Comparison of ENCODE assay signal across 15 cellular contexts in the genomic region with DNA sequence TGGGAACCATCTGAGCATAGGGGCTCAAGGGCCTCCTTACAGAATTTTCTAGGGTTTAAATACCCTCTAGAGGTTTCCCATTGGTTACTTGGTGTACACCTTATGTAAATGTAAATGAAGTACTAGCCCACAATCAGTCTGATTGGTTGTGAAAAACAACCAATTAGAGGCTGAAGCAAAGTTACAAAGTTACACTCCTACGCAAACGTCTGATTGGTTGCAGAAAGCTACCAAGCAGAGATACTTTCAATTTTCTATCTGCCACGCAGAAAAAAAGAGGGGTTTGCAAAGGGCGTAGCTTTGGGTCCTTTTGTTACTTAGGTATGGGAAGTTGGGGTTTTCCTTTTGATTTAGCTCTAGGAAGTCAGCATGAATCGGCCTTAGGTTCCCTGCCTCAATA. TPM values are rescaled to one million over a fixed set of nuclear protein-coding genes. Genes with fewer than 3 reads are reported as not detected.
DNase-seq lines count a peak whose midpoint lies in the region; ATAC-seq and TF ChIP-seq lines count a peak whose summit lies in the region.
"Had no signal": no experiment of that assay in that cellular context is flagged by ENCODE, and none has a peak within 500 bp of the region (broad histone marks: within the 10 kb centered on the region; RNA-seq: fewer than 3 reads in every experiment).

No MANE protein-coding gene starts in this region.

- no peak for DNase-seq in breast epithelium (ENCODE audit: low spot score in 2 of 2)
- DNase-seq in MCF 10A (ENCODE audit: unreplicated experiment), result no peak
- DNase-seq in WTC11 (ENCODE audit: low spot score), result no peak
- peak; percentile 14 for DNase-seq in fibroblast of villous mesenchyme (ENCODE audit: low read depth)
- no peak for DNase-seq in stomach
- DNase-seq in NCI-H1105 (lab: John Stamatoyannopoulos, UW), result no peak
- DNase-seq: amniotic stem cell; heart left ventricle; Kasumi-1; left lung; NCI-H2107; stimulated activated CD4-positive, alpha-beta T cell treated with anti-CD3 and anti-CD28 coated beads, Interleukin-15, amount 100 ng/mL, for 24 hours had no signal

- H3K27me3 Mint-ChIP-seq in MCF 10A (ENCODE audit: insufficient read depth, unreplicated experiment) (no peaks in the 10 kb centered on the region), WTC11 (ENCODE audit: low read depth) (no peaks in the 10 kb centered on the region)

- CTCF ChIA-PET in MCF 10A (lab: Yijun Ruan, JAX), result interaction anchor here (3.8 to 6.7 kb wide), 2 partner anchors 65 to 71 kb away, joined by 22 to 226 read pairs; a partner anchor contains a TSS
- CTCF ChIA-PET in WTC11 (lab: Charles Lee), result interaction anchor here (0.7 kb wide), 1 partner anchor 162 kb away, joined by 4 read pairs; no protein-coding TSS in a partner anchor

- H3K9me3 Mint-ChIP-seq in MCF 10A (ENCODE audit: unreplicated experiment) (no peaks in the 10 kb centered on the region), WTC11 (no peaks in the 10 kb centered on the region)

- no TSS peak for BruUV-seq in MCF 10A (replicated peaks; lab: Mats Ljungman, UMichigan)

- TF ChIP-seq CTCF in breast epithelium (IDR thresholded peaks at IDR 0.05), result no peak
- TF ChIP-seq CTCF in MCF 10A (IDR thresholded peaks at IDR 0.05; ENCODE audit: unreplicated experiment), result no peak
- TF ChIP-seq CTCF in WTC11 (IDR thresholded peaks at IDR 0.05), result no peak
- no peak for TF ChIP-seq CTCF in fibroblast of villous mesenchyme (IDR thresholded peaks at IDR 0.05; ENCODE audit: insufficient read depth, low read depth, low read length)
- no peak for TF ChIP-seq CTCF in stomach (IDR thresholded peaks at IDR 0.05)

- H3K4me1 ChIP-seq in breast epithelium (no peaks in the 10 kb centered on the region), thymus (ENCODE audit: control insufficient read depth, insufficient read depth, low read length) (peaks cover 2% of the 10 kb centered on the region), stomach (peaks cover 21 to 36% (median 28%) of the 10 kb centered on the region in 4 donors)

- POLR2A ChIA-PET in MCF 10A (lab: Yijun Ruan, JAX) (interaction anchor here (0.6 to 7.9 kb wide), 4 partner anchors 20 to 70 kb away, joined by 3 to 248 read pairs (median 98); a partner anchor contains a TSS), WTC11 (lab: Charles Lee) (interaction anchor here (0.7 to 4.3 kb wide), 2 partner anchors 12 to 21 kb away, joined by 3 to 45 read pairs; a partner anchor contains a TSS)

- no peak overlapping the region for H3K27ac ChIP-seq in breast epithelium
- H3K27ac ChIP-seq in thymus (ENCODE audit: low read depth), result peak overlapping the region; percentile 13
- no peak overlapping the region for H3K27ac ChIP-seq in stomach
- H3K27ac ChIP-seq: left lung, neutrophil had no signal

- H3K4me3 ChIP-seq in breast epithelium (peak overlapping the region in 2 of 3 donors; percentile 20 to 33), fibroblast of villous mesenchyme (ENCODE audit: low read depth, low read length) (no peak overlapping the region), thymus (ENCODE audit: low read length) (no peak overlapping the region), stomach (no peak overlapping the region)
- H3K4me3 ChIP-seq: left lung had no signal

- H3K27ac Mint-ChIP-seq in MCF 10A (ENCODE audit: low read depth, unreplicated experiment), result no peak overlapping the region
- no peak overlapping the region for H3K27ac Mint-ChIP-seq in WTC11

- H3K9me3 ChIP-seq in breast epithelium (no peaks in the 10 kb centered on the region), thymus (ENCODE audit: control insufficient read depth) (no peaks in the 10 kb centered on the region), stomach (no peaks in the 10 kb centered on the region)
- H3K9me3 ChIP-seq: heart left ventricle, left lung, neutrophil had no signal

- H3K36me3 Mint-ChIP-seq in MCF 10A (ENCODE audit: insufficient read depth, unreplicated experiment) (no peaks in the 10 kb centered on the region), WTC11 (no peaks in the 10 kb centered on the region)

- H3K36me3 ChIP-seq in breast epithelium (no peaks in the 10 kb centered on the region), thymus (ENCODE audit: control insufficient read depth, insufficient read depth) (no peaks in the 10 kb centered on the region), stomach (no peaks in the 10 kb centered on the region)
- H3K36me3 ChIP-seq: heart left ventricle, left lung, neutrophil had no signal

- TF ChIP-seq EP300 in stomach (IDR thresholded peaks at IDR 0.05), result no peak

- intact Hi-C loops in breast epithelium (cut with DNase I; ENCODE audit: low total_unique reads) (no loop called here), MCF 10A (cut with micrococcal nuclease) (no loop called here), stomach (cut with DNase I; ENCODE audit: low total_unique reads) (no loop called here)

- ATAC-seq in WTC11 (no peak), GM21447 (IDR thresholded peaks at IDR 0.05; ENCODE audit: unreplicated experiment) (no peak)
- ATAC-seq: heart left ventricle, left lung had no signal

- H3K27me3 ChIP-seq in breast epithelium (no peaks in the 10 kb centered on the region), thymus (ENCODE audit: control insufficient read depth, insufficient read depth) (no peaks in the 10 kb centered on the region), stomach (no peaks in the 10 kb centered on the region)
- H3K27me3 ChIP-seq: heart left ventricle, left lung, neutrophil had no signal

- H3K4me1 Mint-ChIP-seq in MCF 10A (ENCODE audit: insufficient read depth, unreplicated experiment), result peaks cover 10% of the 10 kb centered on the region
- H3K4me1 Mint-ChIP-seq in WTC11, result peaks cover 14% of the 10 kb centered on the region

- H3K4me3 Mint-ChIP-seq in MCF 10A (ENCODE audit: unreplicated experiment) (no peak overlapping the region), WTC11 (no peak overlapping the region)

- TF ChIP-seq POLR2A in breast epithelium (IDR thresholded peaks at IDR 0.05) (no peak), stomach (IDR thresholded peaks at IDR 0.05) (no peak)

- WGBS in thymus, result 52% methylated on average over 5 of the region's 5 CpGs
- 58 to 72% (median 65%) methylated on average over 5 of the region's 5 CpGs for WGBS in stomach, 5 donors

TF ChIP-seq in WTC11, 78 proteins besides CTCF, POLR2A, EP300 and RAD21:
- no peak for TF ChIP-seq CREB1 (CRISPR knock-in tag; IDR thresholded peaks at IDR 0.05)
- TF ChIP-seq NFYB (CRISPR knock-in tag; conservative IDR thresholded peaks at IDR 0.05; ENCODE audit: low read depth), result 0 out of 2 replicates have a peak, but pooled peaks have one; percentile 21

RNA-seq across cellular contexts. Expression of a gene that starts 1.8 kb away (rescaled TPM):
- 10 to 100 TPM; 13.0 to 29.0 (median 13.4) TPM for total RNA-seq in breast epithelium
- total RNA-seq in MCF 10A (2022), result 7.2 and 7.3 TPM in 2 replicates
- 10.7 to 15.6 TPM (median 11.7 TPM) in 3 replicates for total RNA-seq in WTC11 (2021)
- 24.8 and 37.1 TPM in 2 replicates for total RNA-seq in fibroblast of villous mesenchyme
- 12.1 TPM for polyA plus RNA-seq in thymus
- 10 to 100 TPM in 3 of 5 donors, 1 to 10 TPM in 2; 7.6 to 80.5 (median 11.6) TPM for total RNA-seq in stomach
- polyA plus RNA-seq in stomach, result 10 to 100 TPM in 2 of 3 donors, 1 to 10 TPM in 1; 8.5 to 11.8 (median 10.7) TPM

RNA-seq across cellular contexts. Expression of a gene that starts 20.0 kb away (rescaled TPM):
- total RNA-seq in breast epithelium (1 to 10 TPM; 2.6 to 8.2 (median 2.6) TPM), MCF 10A (2022) (12.6 and 13.0 TPM in 2 replicates), WTC11 (2021) (6.4 to 9.0 TPM (median 8.3 TPM) in 3 replicates), fibroblast of villous mesenchyme (2.6 and 6.0 TPM in 2 replicates), stomach (1 to 10 TPM in 3 of 5 donors, under 1 TPM in 1, not detected in 1; 0.87 to 4.3 (median 3.0) TPM)
- polyA plus RNA-seq in thymus (6.1 TPM), stomach (1 to 10 TPM in 2 of 3 donors, under 1 TPM in 1; 0.87 to 3.8 (median 1.8) TPM)

RNA-seq across cellular contexts. Expression of a gene that starts 20.4 kb away (rescaled TPM):
- 10 to 100 TPM; 79.2 to 92.9 (median 88.5) TPM for total RNA-seq in breast epithelium
- total RNA-seq in MCF 10A (2022), result 55.3 and 55.8 TPM in 2 replicates
- 28.3 to 33.9 TPM (median 30.9 TPM) in 3 replicates for total RNA-seq in WTC11 (2021)
- total RNA-seq in fibroblast of villous mesenchyme, result 34.5 and 47.1 TPM in 2 replicates
- 41.8 TPM for polyA plus RNA-seq in thymus
- total RNA-seq in stomach, result 100 to 1,000 TPM; 110 to 574 (median 155) TPM
- 10 to 100 TPM in 1 of 3 donors, 1 to 10 TPM in 2; 4.9 to 24.3 (median 6.2) TPM for polyA plus RNA-seq in stomach

Comparison
In these comparisons a context has a peak if more than half of its experiments do, and no peak if none do; other contexts are left out.
1. H3K4me3 ChIP-seq: peak in breast epithelium (2 of 3); none in fibroblast of villous mesenchyme (single experiment), thymus (single experiment) and stomach (0 of 4).